18 cellular contexts compared by ENCODE assay signal in genomic region chr14:68460541-68460940, GRCh38.
DNase-seq lines count a peak whose midpoint lies in the region; ATAC-seq and TF ChIP-seq lines count a peak whose summit lies in the region.
"Had no signal": no experiment of that assay in that cellular context is flagged by ENCODE, and none has a peak within 500 bp of the region (broad histone marks: within the 10 kb centered on the region; RNA-seq: fewer than 3 reads in every experiment).

No MANE protein-coding gene starts in this region.

- intact Hi-C loops in Right ventricle myocardium inferior (cut with DNase I), result loop anchor here (5.0 kb wide), 1 partner anchor 47 kb away; no protein-coding TSS in a partner anchor
- intact Hi-C loops in cardiac septum (cut with DNase I), result no loop called here
- intact Hi-C loops in left ventricle myocardium superior (cut with micrococcal nuclease), result no loop called here
- intact Hi-C loops in sigmoid colon (cut with DNase I), result no loop called here

- H3K27ac ChIP-seq in sigmoid colon, result peak overlapping the region; percentile 54 to 74 (median 68)

- ATAC-seq in Right ventricle myocardium inferior (peak; percentile 70), left ventricle myocardium superior (peak; percentile 66)

- whole genome bisulfite sequencing in sigmoid colon, 2 donors, result 93 to 95% methylated on average over 1 of the region's 1 CpG

- H3K9me3 ChIP-seq in sigmoid colon, result peaks cover 0 to 1% (median 0%) of the 10 kb centered on the region in 4 donors

- peaks cover 0 to 34% (median 21%) of the 10 kb centered on the region in 4 donors for H3K4me1 ChIP-seq in sigmoid colon

- no peak overlapping the region for H3K4me3 ChIP-seq in sigmoid colon

- no peak for TF ChIP-seq CTCF in sigmoid colon (IDR thresholded peaks at IDR 0.05)

- no peaks in the 10 kb centered on the region for H3K36me3 ChIP-seq in sigmoid colon

- TF ChIP-seq POLR2A in sigmoid colon (IDR thresholded peaks at IDR 0.05), result no peak

- no peaks in the 10 kb centered on the region for H3K27me3 ChIP-seq in sigmoid colon

- DNase-seq in Right ventricle myocardium inferior (ENCODE audit: missing footprints) (no peak), cardiac septum (ENCODE audit: low spot score) (no peak), left ventricle myocardium superior (peak; percentile 29), sigmoid colon (no peak), SKM-1 treated with dmso at 0.1 percent for 144 hours (lab: John Stamatoyannopoulos, UW; ENCODE audit: unreplicated experiment) (no peak), NCI-H1092 (lab: John Stamatoyannopoulos, UW) (no peak), NCI-H345 (lab: John Stamatoyannopoulos, UW) (no peak)
- no peak for DNase-seq in activated CD4-positive, alpha-beta T cell treated with anti-CD3 and anti-CD28 coated beads for 1 hour
- DNase-seq: 8988T; activated CD4-positive, alpha-beta T cell treated with anti-CD3 and anti-CD28 coated beads for 48 hours; activated naive CD4-positive, alpha-beta T cell treated with anti-CD3 and anti-CD28 coated beads, Interleukin-2, amount 50 U/mL, for 16 hours; activated T-cell treated with anti-CD3 and anti-CD28 coated beads for 4 hours; CD4-positive, alpha-beta memory T cell; central memory CD4-positive, alpha-beta T cell; NCI-H2029; NCI-H774; RPMI8226; T-helper 2 cell had no signal

- no peak for TF ChIP-seq EP300 in sigmoid colon (IDR thresholded peaks at IDR 0.05)
